Comparison of ENCODE assay signal across 4 cellular contexts in genomic region chr19:43245848-43246247, GRCh38. TPM values are rescaled to one million over a fixed set of nuclear protein-coding genes. Genes with fewer than 3 reads are reported as not detected.
"Had no signal": no experiment of that assay in that cellular context is flagged by ENCODE, and none has a peak within 500 bp of the region (broad histone marks: within the 10 kb centered on the region; RNA-seq: fewer than 3 reads in every experiment).

No MANE protein-coding gene starts in this region.

RNA-seq across cellular contexts. Expression of gene PSG9, which starts 23.5 kb away (rescaled TPM):
- total RNA-seq: HepG2, HT-29 had no signal
- polyA plus RNA-seq: IgD-negative memory B cell had no signal

RNA-seq across cellular contexts. Expression of gene PSG4, which starts 40.4 kb away (rescaled TPM):
- total RNA-seq: HepG2, HT-29, HT1080 had no signal
- polyA plus RNA-seq: HepG2, IgD-negative memory B cell had no signal

RNA-seq across cellular contexts. Expression of gene PSG5, which starts 59.5 kb away (rescaled TPM):
- total RNA-seq: HepG2, HT-29 had no signal
- polyA plus RNA-seq: HepG2, IgD-negative memory B cell had no signal
